Comparison of ENCODE assay signal across 24 cellular contexts in the genomic region with DNA sequence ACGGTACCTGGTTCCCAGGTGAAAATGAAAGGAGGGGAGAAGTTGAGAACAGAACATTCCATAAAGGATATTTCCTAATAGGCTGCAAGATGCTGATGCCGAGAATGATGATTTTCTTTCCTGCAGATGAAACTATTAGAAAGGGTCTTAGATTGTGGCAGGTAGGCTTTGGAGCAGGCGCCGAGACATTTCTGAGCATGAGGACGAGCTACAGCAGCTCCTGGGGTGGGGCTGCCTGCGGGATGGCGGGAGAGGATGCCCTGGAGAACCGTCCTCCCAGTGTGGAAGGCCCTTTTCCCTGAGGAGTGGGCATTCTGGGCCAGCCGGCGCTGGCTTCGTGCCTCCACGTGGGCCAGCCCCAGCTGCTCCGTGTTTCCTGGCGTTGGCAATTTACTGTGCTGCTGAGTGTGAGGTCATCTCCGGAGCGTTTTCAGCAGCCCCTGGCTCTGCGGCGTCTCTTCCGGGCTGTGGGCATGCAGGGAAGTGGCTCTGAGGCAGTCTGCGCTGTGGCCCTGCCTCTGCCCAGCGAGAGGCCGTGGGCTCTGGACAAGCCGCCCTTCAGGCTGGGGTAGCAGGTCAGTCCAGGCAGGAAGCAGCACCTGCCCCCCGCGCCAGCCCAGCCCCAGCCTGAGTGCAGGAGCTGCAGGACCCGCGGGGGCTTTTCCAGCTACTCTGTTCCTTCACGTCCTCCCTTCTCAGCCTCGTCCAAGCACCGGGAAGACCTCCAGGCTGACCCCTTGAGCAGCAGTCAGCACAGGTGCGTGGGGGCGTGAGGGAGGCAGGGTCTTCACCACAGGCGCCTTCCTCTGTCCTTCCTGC.
"Had no signal": no experiment of that assay in that cellular context is flagged by ENCODE, and none has a peak within 500 bp of the region (broad histone marks: within the 10 kb centered on the region; RNA-seq: fewer than 3 reads in every experiment).

No MANE protein-coding gene starts in this region.

- H3K4me2 ChIP-seq: smooth muscle cell had no signal

- H3K4me1 Mint-ChIP-seq: activated CD4-positive, alpha-beta memory T cell treated with anti-CD3 and anti-CD28 coated beads, Interleukin-2, amount 10 ng/mL, durations not matched to agents 7 days and 5 days; activated CD4-positive, alpha-beta T cell treated with anti-CD3 and anti-CD28 coated beads, Interleukin-2, amount 10 ng/mL, durations not matched to agents 7 days and 5 days; activated naive CD4-positive, alpha-beta T cell treated with anti-CD3 and anti-CD28 coated beads, Interleukin-2, amount 10 ng/mL, durations not matched to agents 7 days and 5 days; activated naive CD8-positive, alpha-beta T cell treated with anti-CD3 and anti-CD28 coated beads, Interleukin-2, amount 10 ng/mL, durations not matched to agents 7 days and 5 days; stimulated activated naive B cell treated with anti-CD40 and anti-IgM and Interleukin-4, amounts not matched to agents 10 μg/mL and 1 μg/mL and 100 μg/mL, for 72 hours; WTC11 had no signal

- H3K4me3 ChIP-seq: ascending aorta, coronary artery, esophagus muscularis mucosa, heart left ventricle, left ventricle myocardium inferior, pancreas, prostate gland, smooth muscle cell, stomach, thyroid gland, upper lobe of left lung, vagina had no signal

- H3K36me3 ChIP-seq: pancreas had no signal

- H3K27ac Mint-ChIP-seq: activated CD4-positive, alpha-beta memory T cell treated with anti-CD3 and anti-CD28 coated beads, Interleukin-2, amount 10 ng/mL, durations not matched to agents 7 days and 5 days; activated naive CD4-positive, alpha-beta T cell treated with anti-CD3 and anti-CD28 coated beads, Interleukin-2, amount 10 ng/mL, durations not matched to agents 7 days and 5 days; activated naive CD8-positive, alpha-beta T cell treated with anti-CD3 and anti-CD28 coated beads, Interleukin-2, amount 10 ng/mL, durations not matched to agents 7 days and 5 days; activated T-cell treated with anti-CD3 and anti-CD28 coated beads, Interleukin-2, amount 50 U/mL, for 24 hours; mesothelial cell of epicardium; stimulated activated naive B cell treated with anti-CD40 and anti-IgM and Interleukin-4, amounts not matched to agents 10 μg/mL and 1 μg/mL and 100 μg/mL, for 72 hours; T-helper 17 cell; WTC11 had no signal

- H3K4me3 Mint-ChIP-seq: activated CD4-positive, alpha-beta memory T cell treated with anti-CD3 and anti-CD28 coated beads, Interleukin-2, amount 10 ng/mL, durations not matched to agents 7 days and 5 days; activated CD4-positive, alpha-beta T cell treated with anti-CD3 and anti-CD28 coated beads, Interleukin-2, amount 10 ng/mL, durations not matched to agents 7 days and 5 days; activated naive CD4-positive, alpha-beta T cell treated with anti-CD3 and anti-CD28 coated beads, Interleukin-2, amount 10 ng/mL, durations not matched to agents 7 days and 5 days; activated naive CD8-positive, alpha-beta T cell treated with anti-CD3 and anti-CD28 coated beads, Interleukin-2, amount 10 ng/mL, durations not matched to agents 7 days and 5 days; activated T-cell treated with anti-CD3 and anti-CD28 coated beads, Interleukin-2, amount 50 U/mL, for 24 hours; mesothelial cell of epicardium; stimulated activated naive B cell treated with anti-CD40 and anti-IgM and Interleukin-4, amounts not matched to agents 10 μg/mL and 1 μg/mL and 100 μg/mL, for 72 hours; T-helper 17 cell; WTC11 had no signal

- H3K27ac ChIP-seq: ascending aorta, coronary artery, esophagus muscularis mucosa, foreskin keratinocyte, heart left ventricle, left ventricle myocardium inferior, pancreas, prostate gland, stomach, thyroid gland, upper lobe of left lung, vagina had no signal

- H3K9me3 Mint-ChIP-seq: activated CD4-positive, alpha-beta memory T cell treated with anti-CD3 and anti-CD28 coated beads, Interleukin-2, amount 10 ng/mL, durations not matched to agents 7 days and 5 days; activated CD4-positive, alpha-beta T cell treated with anti-CD3 and anti-CD28 coated beads, Interleukin-2, amount 10 ng/mL, durations not matched to agents 7 days and 5 days; activated naive CD4-positive, alpha-beta T cell treated with anti-CD3 and anti-CD28 coated beads, Interleukin-2, amount 10 ng/mL, durations not matched to agents 7 days and 5 days; activated naive CD8-positive, alpha-beta T cell treated with anti-CD3 and anti-CD28 coated beads, Interleukin-2, amount 10 ng/mL, durations not matched to agents 7 days and 5 days; activated T-cell treated with anti-CD3 and anti-CD28 coated beads, Interleukin-2, amount 50 U/mL, for 24 hours; mesothelial cell of epicardium; naive B cell; stimulated activated naive B cell treated with anti-CD40 and anti-IgM and Interleukin-4, amounts not matched to agents 10 μg/mL and 1 μg/mL and 100 μg/mL, for 72 hours; WTC11 had no signal

- DNase-seq: activated gamma-delta T cell had no signal

- H3K4me1 ChIP-seq: foreskin keratinocyte, pancreas, prostate gland had no signal

- FAIRE-seq: pancreas had no signal

- H3K9me3 ChIP-seq: ascending aorta, esophagus muscularis mucosa, heart left ventricle, left ventricle myocardium inferior, pancreas, prostate gland, stomach, thyroid gland, upper lobe of left lung, vagina had no signal

- H3K27me3 Mint-ChIP-seq: activated CD4-positive, alpha-beta memory T cell treated with anti-CD3 and anti-CD28 coated beads, Interleukin-2, amount 10 ng/mL, durations not matched to agents 7 days and 5 days; activated CD4-positive, alpha-beta T cell treated with anti-CD3 and anti-CD28 coated beads, Interleukin-2, amount 10 ng/mL, durations not matched to agents 7 days and 5 days; activated naive CD4-positive, alpha-beta T cell treated with anti-CD3 and anti-CD28 coated beads, Interleukin-2, amount 10 ng/mL, durations not matched to agents 7 days and 5 days; activated naive CD8-positive, alpha-beta T cell treated with anti-CD3 and anti-CD28 coated beads, Interleukin-2, amount 10 ng/mL, durations not matched to agents 7 days and 5 days; activated T-cell treated with anti-CD3 and anti-CD28 coated beads, Interleukin-2, amount 50 U/mL, for 24 hours; stimulated activated naive B cell treated with anti-CD40 and anti-IgM and Interleukin-4, amounts not matched to agents 10 μg/mL and 1 μg/mL and 100 μg/mL, for 72 hours had no signal

- H3K27me3 ChIP-seq: ascending aorta, foreskin keratinocyte, thyroid gland, vagina had no signal
